Comparison of ENCODE assay signal across 22 cellular contexts in the genomic region with DNA sequence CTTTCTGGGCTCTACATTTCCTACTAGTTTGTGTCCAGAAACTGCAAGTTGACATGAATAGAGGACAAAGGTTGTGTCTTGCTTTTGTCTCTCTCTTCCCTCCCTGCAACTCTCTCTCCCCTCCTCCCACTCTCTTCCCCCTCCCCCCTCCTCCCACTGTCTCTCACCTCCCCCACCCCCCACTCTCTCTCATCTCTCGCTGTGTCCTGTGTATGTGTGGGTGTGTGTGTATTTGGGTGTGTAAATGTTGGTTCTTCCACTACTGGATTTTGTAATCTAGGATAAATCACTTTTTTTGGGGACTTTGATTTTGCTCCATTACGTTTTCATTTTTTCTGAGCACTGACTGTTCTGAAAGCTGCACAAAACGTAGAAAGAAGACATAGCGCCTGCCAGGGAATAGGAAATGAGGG. TPM values are rescaled to one million over a fixed set of nuclear protein-coding genes. Genes with fewer than 3 reads are reported as not detected.
DNase-seq lines count a peak whose midpoint lies in the region; ATAC-seq and TF ChIP-seq lines count a peak whose summit lies in the region.
"Had no signal": no experiment of that assay in that cellular context is flagged by ENCODE, and none has a peak within 500 bp of the region (broad histone marks: within the 10 kb centered on the region; RNA-seq: fewer than 3 reads in every experiment).

No MANE protein-coding gene starts in this region.

- H3K27ac Mint-ChIP-seq in activated CD4-positive, alpha-beta T cell treated with anti-CD3 and anti-CD28 coated beads, Interleukin-2, amount 10 ng/mL, durations not matched to agents 24 days and 14 days: peak overlapping the region; percentile 23
- peak overlapping the region; percentile 84 for H3K27ac Mint-ChIP-seq in endothelial cell (ENCODE audit: unreplicated experiment)
- peak overlapping the region in 5 of 9 donors; percentile 7 to 89 (median 56) for H3K27ac Mint-ChIP-seq in naive thymus-derived CD4-positive, alpha-beta T cell

- H3K4me1 ChIP-seq in HEK293 (ENCODE audit: control insufficient read depth, insufficient read depth, low read length): no peaks in the 10 kb centered on the region
- H3K4me1 ChIP-seq in naive thymus-derived CD4-positive, alpha-beta T cell (ENCODE audit: control insufficient read depth in 2 of 2, insufficient read depth in 2 of 2, low read length in 2 of 2): peaks cover 0 to 4% of the 10 kb centered on the region in 2 donors
- H3K4me1 ChIP-seq: breast epithelium, gastroesophageal sphincter, vagina had no signal

- TF ChIP-seq CTCF in HEK293 (tag by site-specific recombination; IDR thresholded peaks at IDR 0.05): no peak
- TF ChIP-seq CTCF in endothelial cell (IDR thresholded peaks at IDR 0.05; ENCODE audit: unreplicated experiment): no peak

- H3K4me3 Mint-ChIP-seq in activated CD4-positive, alpha-beta T cell treated with anti-CD3 and anti-CD28 coated beads, Interleukin-2, amount 10 ng/mL, durations not matched to agents 24 days and 14 days: no peak overlapping the region
- H3K4me3 Mint-ChIP-seq in endothelial cell (ENCODE audit: unreplicated experiment): no peak overlapping the region
- peak overlapping the region in 1 of 10 donors; percentile 39 for H3K4me3 Mint-ChIP-seq in naive thymus-derived CD4-positive, alpha-beta T cell

- CTCF ChIA-PET in HEK293 (lab: Yijun Ruan, JAX): no interaction called here
- CTCF ChIA-PET in naive thymus-derived CD4-positive, alpha-beta T cell (lab: Charles Lee): no interaction called here

- H3K27me3 Mint-ChIP-seq in activated CD4-positive, alpha-beta T cell treated with anti-CD3 and anti-CD28 coated beads, Interleukin-2, amount 10 ng/mL, durations not matched to agents 24 days and 14 days: no peaks in the 10 kb centered on the region
- H3K27me3 Mint-ChIP-seq in endothelial cell (ENCODE audit: unreplicated experiment): no peaks in the 10 kb centered on the region
- H3K27me3 Mint-ChIP-seq in naive thymus-derived CD4-positive, alpha-beta T cell: no peaks in the 10 kb centered on the region

- ATAC-seq in naive thymus-derived CD4-positive, alpha-beta T cell: no peak
- ATAC-seq in GM18502 (IDR thresholded peaks at IDR 0.05; ENCODE audit: poor library complexity, unreplicated experiment): no peak
- ATAC-seq in HG03159 (IDR thresholded peaks at IDR 0.05; ENCODE audit: unreplicated experiment): no peak
- ATAC-seq: A549, gastroesophageal sphincter, HCT116 had no signal

- no peak for DNase-seq in activated CD4-positive, alpha-beta T cell treated with anti-CD3 and anti-CD28 coated beads, Interleukin-2, amount 10 ng/mL, durations not matched to agents 24 days and 14 days
- DNase-seq in activated CD4-positive, alpha-beta T cell treated with anti-CD3 and anti-CD28 coated beads for 48 hours: no peak
- DNase-seq in endothelial cell (ENCODE audit: low spot score): no peak
- no peak for DNase-seq in naive thymus-derived CD4-positive, alpha-beta T cell
- DNase-seq in NCI-H1694 treated with DMSO at 0.1 percent for 48 hours (lab: John Stamatoyannopoulos, UW): no peak
- DNase-seq: activated naive CD4-positive, alpha-beta T cell; C1 segment of cervical spinal cord; dermis blood vessel endothelial cell; DND-41; midbrain; NCI-H1105 treated with DMSO at 0.1 percent for 48 hours; NK-92 treated with Interleukin-12 subunit alpha and Interleukin-12 subunit beta, amount 100 ng/mL, for 24 hours; stimulated activated CD4-positive, alpha-beta T cell treated with anti-CD3 and anti-CD28 coated beads, Interleukin-2, amount 100 ng/mL, for 24 hours; substantia nigra had no signal

- peaks cover 34% of the 10 kb centered on the region for H3K36me3 Mint-ChIP-seq in activated CD4-positive, alpha-beta T cell treated with anti-CD3 and anti-CD28 coated beads, Interleukin-2, amount 10 ng/mL, durations not matched to agents 24 days and 14 days (ENCODE audit: low read depth)
- no peaks in the 10 kb centered on the region for H3K36me3 Mint-ChIP-seq in endothelial cell (ENCODE audit: low read depth, unreplicated experiment)
- peaks cover 0 to 32% (median 15%) of the 10 kb centered on the region in 5 donors for H3K36me3 Mint-ChIP-seq in naive thymus-derived CD4-positive, alpha-beta T cell

- no peak overlapping the region for H3K4me3 ChIP-seq in HEK293 (ENCODE audit: low read depth, low read length)
- H3K4me3 ChIP-seq in naive thymus-derived CD4-positive, alpha-beta T cell (ENCODE audit: low read length): no peak overlapping the region
- H3K4me3 ChIP-seq: A549, breast epithelium, gastroesophageal sphincter, vagina had no signal

- POLR2A ChIA-PET in HEK293 (lab: Yijun Ruan, JAX): no interaction called here
- POLR2A ChIA-PET in naive thymus-derived CD4-positive, alpha-beta T cell (lab: Charles Lee): interaction anchor here (0.7 kb wide), 1 partner anchor 28 kb away, joined by 3 read pairs; no protein-coding TSS in a partner anchor

- H3K9me3 Mint-ChIP-seq in activated CD4-positive, alpha-beta T cell treated with anti-CD3 and anti-CD28 coated beads, Interleukin-2, amount 10 ng/mL, durations not matched to agents 24 days and 14 days: no peaks in the 10 kb centered on the region
- H3K9me3 Mint-ChIP-seq in endothelial cell (ENCODE audit: unreplicated experiment): no peaks in the 10 kb centered on the region
- no peaks in the 10 kb centered on the region for H3K9me3 Mint-ChIP-seq in naive thymus-derived CD4-positive, alpha-beta T cell

- peaks cover 17% of the 10 kb centered on the region for H3K4me1 Mint-ChIP-seq in activated CD4-positive, alpha-beta T cell treated with anti-CD3 and anti-CD28 coated beads, Interleukin-2, amount 10 ng/mL, durations not matched to agents 24 days and 14 days
- peaks cover 13% of the 10 kb centered on the region for H3K4me1 Mint-ChIP-seq in endothelial cell (ENCODE audit: unreplicated experiment)
- peaks cover 11 to 31% (median 21%) of the 10 kb centered on the region in 7 donors for H3K4me1 Mint-ChIP-seq in naive thymus-derived CD4-positive, alpha-beta T cell

- no peak overlapping the region for H3K27ac ChIP-seq in HEK293 (ENCODE audit: extremely low read depth, low read depth, low read length)
- H3K27ac ChIP-seq in naive thymus-derived CD4-positive, alpha-beta T cell (ENCODE audit: low read depth, low read length): no peak overlapping the region
- H3K27ac ChIP-seq: A549, breast epithelium, gastroesophageal sphincter, vagina had no signal

- intact Hi-C loops in activated CD4-positive, alpha-beta T cell treated with anti-CD3 and anti-CD28 coated beads, Interleukin-2, amount 10 ng/mL, durations not matched to agents 24 days and 14 days (cut with micrococcal nuclease): no loop called here
- intact Hi-C loops in naive thymus-derived CD4-positive, alpha-beta T cell (cut with micrococcal nuclease): loop anchor here in 1 of 2 donors (5.0 kb wide), 1 partner anchor 37 kb away; no protein-coding TSS in a partner anchor

- no peaks in the 10 kb centered on the region for H3K27me3 ChIP-seq in naive thymus-derived CD4-positive, alpha-beta T cell (ENCODE audit: control insufficient read depth in 2 of 2, insufficient read depth in 2 of 2, low read length in 2 of 2)
- H3K27me3 ChIP-seq: breast epithelium, gastroesophageal sphincter, vagina had no signal

- peaks cover 0 to 3% of the 10 kb centered on the region in 2 experiments; a peak in 1 of 3 replicates for H3K36me3 ChIP-seq in HEK293 (ENCODE audit: control insufficient read depth in 2 of 2, insufficient read depth in 1 of 2, low read length in 2 of 2)
- peaks cover 0 to 6% (median 0%) of the 10 kb centered on the region in 3 experiments for H3K36me3 ChIP-seq in naive thymus-derived CD4-positive, alpha-beta T cell (ENCODE audit: control insufficient read depth in 2 of 3, insufficient read depth in 3 of 3, low read length in 3 of 3)
- H3K36me3 ChIP-seq: breast epithelium, vagina had no signal

- H3K9me3 ChIP-seq in HEK293 (ENCODE audit: control insufficient read depth, insufficient read depth, low read depth, low read length): no peaks in the 10 kb centered on the region
- no peaks in the 10 kb centered on the region for H3K9me3 ChIP-seq in naive thymus-derived CD4-positive, alpha-beta T cell (ENCODE audit: control insufficient read depth in 2 of 3, low read length in 3 of 3)
- H3K9me3 ChIP-seq: A549, breast epithelium, gastroesophageal sphincter, vagina had no signal

TF ChIP-seq in HEK293, 187 proteins besides CTCF, POLR2A, EP300 and RAD21:
- TF ChIP-seq ZBTB6 (tag by site-specific recombination; IDR thresholded peaks at IDR 0.05) (no peak), ZNF239 (tag by site-specific recombination; IDR thresholded peaks at IDR 0.05) (no peak), ZNF521 (tag by site-specific recombination; IDR thresholded peaks at IDR 0.05) (no peak), EGR2 (tag by site-specific recombination; IDR thresholded peaks at IDR 0.05; ENCODE audit: low read depth) (peak; percentile 67; the same call in 1 of the 2 replicates), ZFHX2 (tag by site-specific recombination; conservative IDR thresholded peaks at IDR 0.05) (peak; percentile 71), SP3 (tag by site-specific recombination; IDR thresholded peaks at IDR 0.05) (no peak)

RNA-seq across cellular contexts. Expression of gene AKAP11, which starts 48.4 kb away (rescaled TPM):
- 38.7 and 39.9 TPM in 2 replicates for total RNA-seq in activated CD4-positive, alpha-beta T cell treated with anti-CD3 and anti-CD28 coated beads, Interleukin-2, amount 10 ng/mL, durations not matched to agents 24 days and 14 days
- 22.7 TPM for total RNA-seq in endothelial cell (ENCODE audit: unreplicated experiment)
- total RNA-seq in naive thymus-derived CD4-positive, alpha-beta T cell: 10 to 100 TPM; 23.2 to 42.1 (median 33.2) TPM
- 1 to 10 TPM; 2.6 to 3.2 TPM for polyA plus RNA-seq in naive thymus-derived CD4-positive, alpha-beta T cell

Comparison
In these comparisons a context has a peak if more than half of its experiments do, and no peak if none do; other contexts are left out.
1. H3K27ac Mint-ChIP-seq: peak in every context shown above with its lines; median percentile 84 in endothelial cell; 56 in naive thymus-derived CD4-positive, alpha-beta T cell; 23 in activated CD4-positive, alpha-beta T cell treated with anti-CD3 and anti-CD28 coated beads, Interleukin-2, amount 10 ng/mL, durations not matched to agents 24 days and 14 days.